Comparison of ENCODE assay signal across 23 cellular contexts in the genomic region with DNA sequence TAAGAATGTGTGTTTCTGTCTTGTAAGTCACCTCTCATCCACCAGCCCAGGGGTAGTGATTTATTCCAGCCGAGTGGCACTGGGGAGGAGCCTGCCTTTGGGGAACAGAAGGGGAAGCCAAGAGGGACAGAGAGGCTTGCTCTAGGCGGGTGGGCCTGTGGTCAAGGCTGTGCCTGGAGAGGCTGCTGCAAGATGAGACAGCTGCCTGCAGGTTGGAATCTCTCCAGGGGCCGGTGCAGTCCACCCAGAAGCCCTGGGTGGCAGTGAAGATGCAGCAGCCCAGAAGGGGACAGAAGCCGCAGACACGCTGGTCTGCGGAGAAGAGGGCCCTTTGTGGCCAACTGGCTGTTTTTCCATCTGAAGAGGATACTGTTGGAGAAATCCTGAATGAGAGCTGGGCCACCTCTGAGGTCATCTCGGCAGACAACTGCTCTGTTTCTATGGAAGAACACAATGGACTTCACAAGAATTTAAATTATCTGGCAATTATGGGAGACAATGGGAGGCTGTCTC.
DNase-seq lines count a peak whose midpoint lies in the region; ATAC-seq and TF ChIP-seq lines count a peak whose summit lies in the region.
"Had no signal": no experiment of that assay in that cellular context is flagged by ENCODE, and none has a peak within 500 bp of the region (broad histone marks: within the 10 kb centered on the region; RNA-seq: fewer than 3 reads in every experiment).

No MANE protein-coding gene starts in this region.

- no peak for ATAC-seq in foreskin keratinocyte
- ATAC-seq: A549; activated CD4-positive, CD25-positive, alpha-beta regulatory T cell treated with anti-CD3 and anti-CD28 coated beads, Interleukin-2, amount 50 U/mL, for 24 hours; gastroesophageal sphincter; PC-3; upper lobe of right lung had no signal

- peaks cover 63% of the 10 kb centered on the region for H3K4me1 ChIP-seq in SJSA1 (replicated peaks)
- peaks cover 23% of the 10 kb centered on the region for H3K4me1 ChIP-seq in neural progenitor cell
- no peaks in the 10 kb centered on the region for H3K4me1 ChIP-seq in foreskin keratinocyte
- H3K4me1 ChIP-seq: A549, gastroesophageal sphincter, left ventricle myocardium inferior, upper lobe of right lung had no signal

- peaks cover 4% of the 10 kb centered on the region for H3K27me3 Mint-ChIP-seq in neural progenitor cell (ENCODE audit: insufficient read depth, low read depth)

- no peaks in the 10 kb centered on the region for H3K36me3 Mint-ChIP-seq in neural progenitor cell

- no peak overlapping the region for H3K27ac Mint-ChIP-seq in neural progenitor cell
- H3K27ac Mint-ChIP-seq: activated T-helper 2 cell treated with anti-CD3 and anti-CD28 coated beads, Interferon-gamma antibody, Interleukin-2, Interleukin-4, amounts not matched to agents 10 μg/mL and 5 μg/mL and 100 μg/mL, durations not matched to agents 14 hours and 24 hours and 36 hours had no signal

- peak in 9 of 14 donors; percentile 9 to 56 (median 21) for DNase-seq in C1 segment of cervical spinal cord (lab: John Stamatoyannopoulos, UW)
- peak; percentile 95 to 97 for DNase-seq in SJSA1 (ENCODE audit: low read depth in 1 of 2, low spot score in 2 of 2)
- peak; percentile 44 to 64 for DNase-seq in hippocampal formation (lab: John Stamatoyannopoulos, UW)
- peak; percentile 33 for DNase-seq in neural progenitor cell (ENCODE audit: low spot score)
- DNase-seq in foreskin keratinocyte, result no peak
- DNase-seq in NCI-H1930 (lab: John Stamatoyannopoulos, UW), result no peak
- DNase-seq in brain microvascular endothelial cell, result no peak
- no peak for DNase-seq in NCI-H2107 (lab: John Stamatoyannopoulos, UW)
- DNase-seq: erythroblast; GDM1; H7; left ventricle myocardium inferior; NCI-H1092 treated with DMSO at 0.1 percent for 48 hours; PC-3; stimulated activated CD4-positive, alpha-beta T cell treated with anti-CD3 and anti-CD28 coated beads, Interleukin-4, amount 100 ng/mL, for 1 hour; stomach; upper lobe of right lung had no signal

- H3F3A ChIP-seq in neural progenitor cell (ENCODE audit: low read depth), result peaks cover 8% of the 10 kb centered on the region

- H3K27ac ChIP-seq in SJSA1 (peak overlapping the region; percentile 74), neural progenitor cell (no peak overlapping the region), foreskin keratinocyte (no peak overlapping the region), brain microvascular endothelial cell (no peak overlapping the region)
- H3K27ac ChIP-seq: A549; BLaER1 treated with 17β-estradiol and CSF1 and Interleukin-3, amounts not matched to agents 10 nM and 100 nM; gastroesophageal sphincter; left ventricle myocardium inferior; stomach; upper lobe of right lung had no signal

- H3K4me3 ChIP-seq in SJSA1 (no peak overlapping the region; the same call in 1 of the 2 replicates), neural progenitor cell (no peak overlapping the region), brain microvascular endothelial cell (ENCODE audit: low read depth, low read length) (no peak overlapping the region)
- H3K4me3 ChIP-seq: A549; BLaER1 treated with 17β-estradiol and CSF1 and Interleukin-3, amounts not matched to agents 10 nM and 100 nM; gastroesophageal sphincter; left ventricle myocardium inferior; smooth muscle cell; stomach; upper lobe of right lung had no signal

- H3K4me3 Mint-ChIP-seq in neural progenitor cell, result peak overlapping the region; percentile 23

- no peaks in the 10 kb centered on the region; the same call in 1 of the 2 replicates for H3K36me3 ChIP-seq in SJSA1
- H3K36me3 ChIP-seq in neural progenitor cell, result no peaks in the 10 kb centered on the region
- H3K36me3 ChIP-seq in brain microvascular endothelial cell (replicated peaks), result no peaks in the 10 kb centered on the region
- H3K36me3 ChIP-seq: BLaER1 treated with 17β-estradiol and CSF1 and Interleukin-3, amounts not matched to agents 10 nM and 100 nM; gastroesophageal sphincter; left ventricle myocardium inferior; upper lobe of right lung had no signal

- no peaks in the 10 kb centered on the region for H3K9me3 Mint-ChIP-seq in neural progenitor cell
- H3K9me3 Mint-ChIP-seq: activated T-helper 2 cell treated with anti-CD3 and anti-CD28 coated beads, Interferon-gamma antibody, Interleukin-2, Interleukin-4, amounts not matched to agents 10 μg/mL and 5 μg/mL and 100 μg/mL, durations not matched to agents 14 hours and 24 hours and 36 hours had no signal

- no peak overlapping the region for H2AFZ ChIP-seq in neural progenitor cell (replicated peaks)

- H3K27me3 ChIP-seq in SJSA1 (replicated peaks) (no peaks in the 10 kb centered on the region), neural progenitor cell (no peaks in the 10 kb centered on the region), foreskin keratinocyte (no peaks in the 10 kb centered on the region), brain microvascular endothelial cell (replicated peaks) (no peaks in the 10 kb centered on the region)
- H3K27me3 ChIP-seq: BLaER1 treated with 17β-estradiol and CSF1 and Interleukin-3, amounts not matched to agents 10 nM and 100 nM; stomach; upper lobe of right lung had no signal

- peak overlapping the region; percentile 23 for H3K4me2 ChIP-seq in neural progenitor cell
- H3K4me2 ChIP-seq: A549; BLaER1 treated with 17β-estradiol and CSF1 and Interleukin-3, amounts not matched to agents 10 nM and 100 nM; smooth muscle cell had no signal

- H3K4me1 Mint-ChIP-seq in neural progenitor cell, result peaks cover 49% of the 10 kb centered on the region

- TF ChIP-seq CTCF in neural progenitor cell (IDR thresholded peaks at IDR 0.05), result no peak
- no peak for TF ChIP-seq CTCF in foreskin keratinocyte (conservative IDR thresholded peaks at IDR 0.05)
- TF ChIP-seq CTCF in brain microvascular endothelial cell (IDR thresholded peaks at IDR 0.05; ENCODE audit: low read depth, low read length, missing control alignments), result no peak

- in situ Hi-C loops in brain microvascular endothelial cell (cut with HindIII; ENCODE audit: low pct_ligation_motif_present, low sequenced_read_pairs), result no loop called here

- no peak overlapping the region for H3K9ac ChIP-seq in neural progenitor cell
- H3K9ac ChIP-seq: BLaER1 treated with 17β-estradiol and CSF1 and Interleukin-3, amounts not matched to agents 10 nM and 100 nM had no signal

- H3K9me3 ChIP-seq in SJSA1 (replicated peaks) (no peaks in the 10 kb centered on the region), neural progenitor cell (ENCODE audit: low read depth) (no peaks in the 10 kb centered on the region)
- H3K9me3 ChIP-seq: A549, gastroesophageal sphincter, left ventricle myocardium inferior, stomach, upper lobe of right lung had no signal

- H4K20me1 ChIP-seq in neural progenitor cell (ENCODE audit: low read depth), result no peaks in the 10 kb centered on the region
- H4K20me1 ChIP-seq: BLaER1 treated with 17β-estradiol and CSF1 and Interleukin-3, amounts not matched to agents 10 nM and 100 nM had no signal

- H3K79me2 ChIP-seq in neural progenitor cell (ENCODE audit: low read depth), result no peaks in the 10 kb centered on the region

Comparison
In these comparisons a context has a peak if more than half of its experiments do, and no peak if none do; other contexts are left out.
1. DNase-seq: peak in C1 segment of cervical spinal cord (9 of 14), SJSA1 (2 of 2), hippocampal formation (2 of 2) and neural progenitor cell (single experiment); none in foreskin keratinocyte (0 of 2), NCI-H1930 (0 of 2), brain microvascular endothelial cell (single experiment) and NCI-H2107 (single experiment).